In the genomic region with DNA sequence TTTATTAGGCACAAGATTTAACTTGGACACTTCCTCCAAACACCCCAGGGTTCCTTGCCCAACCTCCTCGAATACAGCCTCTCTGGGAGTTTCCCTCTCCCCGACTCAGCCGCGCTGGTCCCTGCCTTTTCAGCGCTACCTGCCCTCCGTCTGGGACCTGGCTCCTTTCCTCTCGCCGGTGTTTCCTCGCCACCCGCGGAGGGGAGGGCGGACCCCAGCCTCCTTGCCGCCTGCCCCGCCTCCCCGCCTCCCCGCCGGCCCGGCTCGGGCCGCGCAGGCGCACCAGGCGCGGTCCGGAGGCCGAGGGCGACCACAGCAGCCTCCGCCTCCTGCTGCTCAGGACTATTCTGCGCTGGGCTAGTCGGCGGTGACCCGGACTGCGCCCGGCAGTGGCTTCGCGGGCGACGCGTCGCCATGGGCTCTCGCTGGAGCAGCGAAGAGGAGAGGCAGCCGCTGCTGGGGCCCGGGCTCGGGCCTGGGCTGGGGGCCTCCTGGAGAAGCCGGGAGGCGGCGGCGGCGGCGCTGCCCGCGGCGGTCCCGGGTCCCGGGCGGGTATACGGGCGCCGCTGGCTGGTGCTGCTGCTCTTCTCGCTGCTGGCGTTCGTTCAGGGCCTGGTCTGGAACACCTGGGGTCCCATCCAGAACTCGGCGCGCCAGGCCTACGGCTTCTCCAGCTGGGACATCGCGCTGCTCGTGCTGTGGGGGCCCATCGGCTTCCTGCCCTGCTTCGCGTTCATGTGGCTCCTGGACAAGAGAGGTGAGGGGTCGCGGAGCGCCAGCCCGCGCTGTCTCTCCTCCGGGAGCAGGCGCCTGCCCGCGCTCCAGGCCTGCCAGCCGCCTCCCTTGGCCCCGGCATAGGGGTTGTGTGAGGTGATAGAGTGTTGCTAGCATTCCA, we compare ENCODE assay signal across 1 cellular context.
TF ChIP-seq lines count a peak whose summit lies in the region.

A gene with protein sequence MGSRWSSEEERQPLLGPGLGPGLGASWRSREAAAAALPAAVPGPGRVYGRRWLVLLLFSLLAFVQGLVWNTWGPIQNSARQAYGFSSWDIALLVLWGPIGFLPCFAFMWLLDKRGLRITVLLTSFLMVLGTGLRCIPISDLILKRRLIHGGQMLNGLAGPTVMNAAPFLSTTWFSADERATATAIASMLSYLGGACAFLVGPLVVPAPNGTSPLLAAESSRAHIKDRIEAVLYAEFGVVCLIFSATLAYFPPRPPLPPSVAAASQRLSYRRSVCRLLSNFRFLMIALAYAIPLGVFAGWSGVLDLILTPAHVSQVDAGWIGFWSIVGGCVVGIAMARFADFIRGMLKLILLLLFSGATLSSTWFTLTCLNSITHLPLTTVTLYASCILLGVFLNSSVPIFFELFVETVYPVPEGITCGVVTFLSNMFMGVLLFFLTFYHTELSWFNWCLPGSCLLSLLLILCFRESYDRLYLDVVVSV (plus strand): TSS at position 291 of the 895 bp plus-strand sequence. CDS start 124 bp downstream, at position 415.

TF ChIP-seq in K562, 482 proteins besides CTCF, POLR2A, EP300 and RAD21 (continued from another document and continues in another):
- TF ChIP-seq, protein P1, sequence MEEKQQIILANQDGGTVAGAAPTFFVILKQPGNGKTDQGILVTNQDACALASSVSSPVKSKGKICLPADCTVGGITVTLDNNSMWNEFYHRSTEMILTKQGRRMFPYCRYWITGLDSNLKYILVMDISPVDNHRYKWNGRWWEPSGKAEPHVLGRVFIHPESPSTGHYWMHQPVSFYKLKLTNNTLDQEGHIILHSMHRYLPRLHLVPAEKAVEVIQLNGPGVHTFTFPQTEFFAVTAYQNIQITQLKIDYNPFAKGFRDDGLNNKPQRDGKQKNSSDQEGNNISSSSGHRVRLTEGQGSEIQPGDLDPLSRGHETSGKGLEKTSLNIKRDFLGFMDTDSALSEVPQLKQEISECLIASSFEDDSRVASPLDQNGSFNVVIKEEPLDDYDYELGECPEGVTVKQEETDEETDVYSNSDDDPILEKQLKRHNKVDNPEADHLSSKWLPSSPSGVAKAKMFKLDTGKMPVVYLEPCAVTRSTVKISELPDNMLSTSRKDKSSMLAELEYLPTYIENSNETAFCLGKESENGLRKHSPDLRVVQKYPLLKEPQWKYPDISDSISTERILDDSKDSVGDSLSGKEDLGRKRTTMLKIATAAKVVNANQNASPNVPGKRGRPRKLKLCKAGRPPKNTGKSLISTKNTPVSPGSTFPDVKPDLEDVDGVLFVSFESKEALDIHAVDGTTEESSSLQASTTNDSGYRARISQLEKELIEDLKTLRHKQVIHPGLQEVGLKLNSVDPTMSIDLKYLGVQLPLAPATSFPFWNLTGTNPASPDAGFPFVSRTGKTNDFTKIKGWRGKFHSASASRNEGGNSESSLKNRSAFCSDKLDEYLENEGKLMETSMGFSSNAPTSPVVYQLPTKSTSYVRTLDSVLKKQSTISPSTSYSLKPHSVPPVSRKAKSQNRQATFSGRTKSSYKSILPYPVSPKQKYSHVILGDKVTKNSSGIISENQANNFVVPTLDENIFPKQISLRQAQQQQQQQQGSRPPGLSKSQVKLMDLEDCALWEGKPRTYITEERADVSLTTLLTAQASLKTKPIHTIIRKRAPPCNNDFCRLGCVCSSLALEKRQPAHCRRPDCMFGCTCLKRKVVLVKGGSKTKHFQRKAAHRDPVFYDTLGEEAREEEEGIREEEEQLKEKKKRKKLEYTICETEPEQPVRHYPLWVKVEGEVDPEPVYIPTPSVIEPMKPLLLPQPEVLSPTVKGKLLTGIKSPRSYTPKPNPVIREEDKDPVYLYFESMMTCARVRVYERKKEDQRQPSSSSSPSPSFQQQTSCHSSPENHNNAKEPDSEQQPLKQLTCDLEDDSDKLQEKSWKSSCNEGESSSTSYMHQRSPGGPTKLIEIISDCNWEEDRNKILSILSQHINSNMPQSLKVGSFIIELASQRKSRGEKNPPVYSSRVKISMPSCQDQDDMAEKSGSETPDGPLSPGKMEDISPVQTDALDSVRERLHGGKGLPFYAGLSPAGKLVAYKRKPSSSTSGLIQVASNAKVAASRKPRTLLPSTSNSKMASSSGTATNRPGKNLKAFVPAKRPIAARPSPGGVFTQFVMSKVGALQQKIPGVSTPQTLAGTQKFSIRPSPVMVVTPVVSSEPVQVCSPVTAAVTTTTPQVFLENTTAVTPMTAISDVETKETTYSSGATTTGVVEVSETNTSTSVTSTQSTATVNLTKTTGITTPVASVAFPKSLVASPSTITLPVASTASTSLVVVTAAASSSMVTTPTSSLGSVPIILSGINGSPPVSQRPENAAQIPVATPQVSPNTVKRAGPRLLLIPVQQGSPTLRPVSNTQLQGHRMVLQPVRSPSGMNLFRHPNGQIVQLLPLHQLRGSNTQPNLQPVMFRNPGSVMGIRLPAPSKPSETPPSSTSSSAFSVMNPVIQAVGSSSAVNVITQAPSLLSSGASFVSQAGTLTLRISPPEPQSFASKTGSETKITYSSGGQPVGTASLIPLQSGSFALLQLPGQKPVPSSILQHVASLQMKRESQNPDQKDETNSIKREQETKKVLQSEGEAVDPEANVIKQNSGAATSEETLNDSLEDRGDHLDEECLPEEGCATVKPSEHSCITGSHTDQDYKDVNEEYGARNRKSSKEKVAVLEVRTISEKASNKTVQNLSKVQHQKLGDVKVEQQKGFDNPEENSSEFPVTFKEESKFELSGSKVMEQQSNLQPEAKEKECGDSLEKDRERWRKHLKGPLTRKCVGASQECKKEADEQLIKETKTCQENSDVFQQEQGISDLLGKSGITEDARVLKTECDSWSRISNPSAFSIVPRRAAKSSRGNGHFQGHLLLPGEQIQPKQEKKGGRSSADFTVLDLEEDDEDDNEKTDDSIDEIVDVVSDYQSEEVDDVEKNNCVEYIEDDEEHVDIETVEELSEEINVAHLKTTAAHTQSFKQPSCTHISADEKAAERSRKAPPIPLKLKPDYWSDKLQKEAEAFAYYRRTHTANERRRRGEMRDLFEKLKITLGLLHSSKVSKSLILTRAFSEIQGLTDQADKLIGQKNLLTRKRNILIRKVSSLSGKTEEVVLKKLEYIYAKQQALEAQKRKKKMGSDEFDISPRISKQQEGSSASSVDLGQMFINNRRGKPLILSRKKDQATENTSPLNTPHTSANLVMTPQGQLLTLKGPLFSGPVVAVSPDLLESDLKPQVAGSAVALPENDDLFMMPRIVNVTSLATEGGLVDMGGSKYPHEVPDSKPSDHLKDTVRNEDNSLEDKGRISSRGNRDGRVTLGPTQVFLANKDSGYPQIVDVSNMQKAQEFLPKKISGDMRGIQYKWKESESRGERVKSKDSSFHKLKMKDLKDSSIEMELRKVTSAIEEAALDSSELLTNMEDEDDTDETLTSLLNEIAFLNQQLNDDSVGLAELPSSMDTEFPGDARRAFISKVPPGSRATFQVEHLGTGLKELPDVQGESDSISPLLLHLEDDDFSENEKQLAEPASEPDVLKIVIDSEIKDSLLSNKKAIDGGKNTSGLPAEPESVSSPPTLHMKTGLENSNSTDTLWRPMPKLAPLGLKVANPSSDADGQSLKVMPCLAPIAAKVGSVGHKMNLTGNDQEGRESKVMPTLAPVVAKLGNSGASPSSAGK (IDR thresholded peaks at IDR 0.05) = 0 out of 2 replicates have a peak, but pooled peaks have one; percentile 41
- TF ChIP-seq RBM34 (IDR thresholded peaks at IDR 0.05; ENCODE audit: borderline replicate concordance, insufficient read depth, low read length) = no peak
- 0 out of 2 replicates have a peak, but pooled peaks have one; percentile 18 for TF ChIP-seq HMBOX1 (IDR thresholded peaks at IDR 0.05)
- TF ChIP-seq TRIM25 (IDR thresholded peaks at IDR 0.05; ENCODE audit: borderline replicate concordance) = no peak
- TF ChIP-seq ZNF445 (CRISPR knock-in tag; IDR thresholded peaks at IDR 0.05; ENCODE audit: low read depth) = no peak
- no peak for TF ChIP-seq RBM17 (IDR thresholded peaks at IDR 0.05; ENCODE audit: borderline replicate concordance, low read depth, low read length)
- no peak for TF ChIP-seq KDM4B (IDR thresholded peaks at IDR 0.05; ENCODE audit: borderline replicate concordance in 2 of 2, low read depth in 1 of 2)
- TF ChIP-seq ZNF444 (CRISPR knock-in tag; IDR thresholded peaks at IDR 0.05) = no peak
- TF ChIP-seq RBBP5 (IDR thresholded peaks at IDR 0.05; ENCODE audit: borderline replicate concordance, insufficient read depth, low read length, poor library complexity, severe bottlenecking) = peak; percentile 74
- no peak for TF ChIP-seq ZNF24 (IDR thresholded peaks at IDR 0.05)
- no peak for TF ChIP-seq ZNF695 (CRISPR knock-in tag; IDR thresholded peaks at IDR 0.05)
- no peak for TF ChIP-seq FOS (IDR thresholded peaks at IDR 0.05; ENCODE audit: extremely low read depth, insufficient read length)
- TF ChIP-seq MEIS2 (IDR thresholded peaks at IDR 0.05; ENCODE audit: partially characterized antibody) = peak; percentile 67
- peak; percentile 64 for TF ChIP-seq TAF1 (IDR thresholded peaks at IDR 0.05; ENCODE audit: control insufficient read depth, extremely low read depth, insufficient read depth, low read length, severe bottlenecking)
- TF ChIP-seq ZNF655 (CRISPR knock-in tag; IDR thresholded peaks at IDR 0.05) = no peak
- peak; percentile 65 for TF ChIP-seq MAX (CRISPR knock-in tag; IDR thresholded peaks at IDR 0.05)
- TF ChIP-seq NR2C1 (IDR thresholded peaks at IDR 0.05) = no peak
- TF ChIP-seq NR2C1 (tag; IDR thresholded peaks at IDR 0.05) = no peak
- TF ChIP-seq JUND (IDR thresholded peaks at IDR 0.05; ENCODE audit: borderline replicate concordance, low read depth, low read length) = no peak
- TF ChIP-seq JUND (tag; IDR thresholded peaks at IDR 0.05; ENCODE audit: borderline replicate concordance, low read depth, low read length) = no peak
- TF ChIP-seq GTF2A2 (tag; IDR thresholded peaks at IDR 0.05) = no peak
- TF ChIP-seq ZNF395 (CRISPR knock-in tag; IDR thresholded peaks at IDR 0.05) = 0 out of 2 replicates have a peak, but pooled peaks have one; percentile 50
- TF ChIP-seq E2F6 (IDR thresholded peaks at IDR 0.05; ENCODE audit: borderline replicate concordance in 1 of 2, extremely low read depth in 1 of 2, insufficient read depth in 1 of 2, insufficient read length in 1 of 2, low read depth in 1 of 2, low read length in 1 of 2, poor library complexity in 1 of 2, severe bottlenecking in 1 of 2) = peak in 1 of 2 experiments; percentile 59
- no peak for TF ChIP-seq XRCC3 (IDR thresholded peaks at IDR 0.05)
- no peak for TF ChIP-seq NR2C2 (CRISPR knock-in tag; IDR thresholded peaks at IDR 0.05)
- TF ChIP-seq NR2C2 (tag; IDR thresholded peaks at IDR 0.05) = peak; percentile 55; the same call in 1 of the 2 replicates
- TF ChIP-seq NRF1 (conservative IDR thresholded peaks at IDR 0.05 in 1 of 2, IDR thresholded peaks at IDR 0.05 in 1 of 2) = peak; percentile 92 to 93
- no peak for TF ChIP-seq POLR2AphosphoS2 (IDR thresholded peaks at IDR 0.05; ENCODE audit: low read length)
- TF ChIP-seq FIP1L1 (IDR thresholded peaks at IDR 0.05; ENCODE audit: low read depth, low read length, poor library complexity, severe bottlenecking) = no peak
- no peak for TF ChIP-seq ZFP36 (IDR thresholded peaks at IDR 0.05; ENCODE audit: low read depth, low read length, partially characterized antibody)
- TF ChIP-seq RFX7 (CRISPR knock-in tag; IDR thresholded peaks at IDR 0.05) = no peak
- peak in 1 of 2 experiments; percentile 58; a peak in 2 of 4 replicates for TF ChIP-seq MAZ (CRISPR knock-in tag; conservative IDR thresholded peaks at IDR 0.05 in 1 of 2, IDR thresholded peaks at IDR 0.05 in 1 of 2)
- TF ChIP-seq ZBTB7A (IDR thresholded peaks at IDR 0.05; ENCODE audit: borderline replicate concordance, control insufficient read depth, low read depth, low read length) = peak; percentile 48; the same call in 1 of the 2 replicates
- TF ChIP-seq ERF (CRISPR knock-in tag; IDR thresholded peaks at IDR 0.05) = no peak
- TF ChIP-seq KLF16 (IDR thresholded peaks at IDR 0.05) = no peak
